Comparison of ENCODE assay signal across 28 cellular contexts in genomic region chr4:3134201-3134600, GRCh38. TPM values are rescaled to one million over a fixed set of nuclear protein-coding genes. Genes with fewer than 3 reads are reported as not detected.
"Had no signal": no experiment of that assay in that cellular context is flagged by ENCODE, and none has a peak within 500 bp of the region (broad histone marks: within the 10 kb centered on the region; RNA-seq: fewer than 3 reads in every experiment).

No MANE protein-coding gene starts in this region.

- ATAC-seq: activated CD4-positive, alpha-beta T cell treated with anti-CD3 and anti-CD28 coated beads for 36 hours; activated T-cell treated with anti-CD3 and anti-CD28 coated beads, Interleukin-2, amount 50 U/mL, for 72 hours; SK-N-SH treated with all-trans-retinoic acid at 6 μM for 48 hours; T-helper 17 cell had no signal

- H3K27me3 ChIP-seq: Peyer's patch, SJSA1 had no signal

- H3K27ac Mint-ChIP-seq: activated CD4-positive, alpha-beta memory T cell treated with anti-CD3 and anti-CD28 coated beads, Interleukin-2, amount 10 ng/mL, durations not matched to agents 7 days and 5 days; activated CD4-positive, alpha-beta T cell treated with anti-CD3 and anti-CD28 coated beads for 36 hours; activated naive CD4-positive, alpha-beta T cell treated with anti-CD3 and anti-CD28 coated beads, Interleukin-2, amount 10 ng/mL, durations not matched to agents 7 days and 5 days; activated naive CD8-positive, alpha-beta T cell treated with anti-CD3 and anti-CD28 coated beads for 36 hours; activated T-cell treated with anti-CD3 and anti-CD28 coated beads, Interleukin-2, amount 50 U/mL, for 72 hours; activated T-helper 2 cell treated with anti-CD3 and anti-CD28 coated beads, Interferon-gamma antibody, Interleukin-2, Interleukin-4, amounts not matched to agents 10 μg/mL and 5 μg/mL and 100 μg/mL, durations not matched to agents 14 hours and 24 hours and 36 hours; T-helper 17 cell had no signal

- H3K4me3 ChIP-seq: Peyer's patch, SJSA1 had no signal

- H3K4me1 ChIP-seq: Peyer's patch, SJSA1 had no signal

- H3K27me3 Mint-ChIP-seq: activated CD4-positive, alpha-beta memory T cell treated with anti-CD3 and anti-CD28 coated beads, Interleukin-2, amount 10 ng/mL, durations not matched to agents 7 days and 5 days; activated CD4-positive, alpha-beta T cell treated with anti-CD3 and anti-CD28 coated beads for 36 hours; activated naive CD4-positive, alpha-beta T cell treated with anti-CD3 and anti-CD28 coated beads, Interleukin-2, amount 10 ng/mL, durations not matched to agents 7 days and 5 days; activated naive CD8-positive, alpha-beta T cell treated with anti-CD3 and anti-CD28 coated beads for 36 hours; T-helper 17 cell had no signal

- H3K4me3 Mint-ChIP-seq: activated CD4-positive, alpha-beta memory T cell treated with anti-CD3 and anti-CD28 coated beads, Interleukin-2, amount 10 ng/mL, durations not matched to agents 7 days and 5 days; activated CD4-positive, alpha-beta T cell treated with anti-CD3 and anti-CD28 coated beads for 36 hours; activated naive CD4-positive, alpha-beta T cell treated with anti-CD3 and anti-CD28 coated beads, Interleukin-2, amount 10 ng/mL, durations not matched to agents 7 days and 5 days; activated naive CD8-positive, alpha-beta T cell treated with anti-CD3 and anti-CD28 coated beads for 36 hours; activated T-cell treated with anti-CD3 and anti-CD28 coated beads, Interleukin-2, amount 50 U/mL, for 72 hours; T-helper 17 cell had no signal

- H3K4me1 Mint-ChIP-seq: activated CD4-positive, alpha-beta T cell treated with anti-CD3 and anti-CD28 coated beads for 36 hours; activated naive CD4-positive, alpha-beta T cell treated with anti-CD3 and anti-CD28 coated beads, Interleukin-2, amount 10 ng/mL, durations not matched to agents 7 days and 5 days; activated naive CD8-positive, alpha-beta T cell treated with anti-CD3 and anti-CD28 coated beads for 36 hours had no signal

- H3K9me3 ChIP-seq: Peyer's patch, SJSA1 had no signal

- DNase-seq: activated CD4-positive, alpha-beta memory T cell treated with anti-CD3 and anti-CD28 coated beads, Interleukin-2, amount 10 ng/mL, durations not matched to agents 7 days and 5 days; activated CD4-positive, alpha-beta T cell treated with anti-CD3 and anti-CD28 coated beads for 36 hours; activated CD4-positive, alpha-beta T cell treated with anti-CD3 and anti-CD28 coated beads, Interleukin-2, amount 50 U/mL, for 1 hour; activated CD8-positive, alpha-beta memory T cell treated with anti-CD3 and anti-CD28 coated beads, Interleukin-2, amount 50 U/mL, for 4 hours; activated gamma-delta T cell treated with Interleukin-2 at 50 U/mL for 16 hours; activated naive CD4-positive, alpha-beta T cell treated with anti-CD3 and anti-CD28 coated beads, Interleukin-2, amount 10 ng/mL, durations not matched to agents 7 days and 5 days; activated naive CD8-positive, alpha-beta T cell treated with anti-CD3 and anti-CD28 coated beads for 36 hours; activated T-cell treated with anti-CD3 and anti-CD28 coated beads, Interleukin-2, amount 50 U/mL, for 72 hours; KG1; NCI-H1048; NCI-H146; NCI-H187 treated with DMSO at 0.1 percent for 48 hours; NCI-H2081 treated with DMSO at 0.1 percent for 48 hours; NCI-H446; NCI-H524; Peyer's patch; Right ventricle myocardium superior; SW 1271; T-helper 17 cell; T-helper 9 cell; WERI-Rb-1 had no signal

- H3K27ac ChIP-seq: Peyer's patch, RWPE1, SJSA1, WERI-Rb-1 had no signal

- H3K9me3 Mint-ChIP-seq: activated CD4-positive, alpha-beta memory T cell treated with anti-CD3 and anti-CD28 coated beads, Interleukin-2, amount 10 ng/mL, durations not matched to agents 7 days and 5 days; activated naive CD4-positive, alpha-beta T cell treated with anti-CD3 and anti-CD28 coated beads, Interleukin-2, amount 10 ng/mL, durations not matched to agents 7 days and 5 days; activated naive CD8-positive, alpha-beta T cell treated with anti-CD3 and anti-CD28 coated beads for 36 hours; activated T-cell treated with anti-CD3 and anti-CD28 coated beads, Interleukin-2, amount 50 U/mL, for 72 hours; activated T-helper 2 cell treated with anti-CD3 and anti-CD28 coated beads, Interferon-gamma antibody, Interleukin-2, Interleukin-4, amounts not matched to agents 10 μg/mL and 5 μg/mL and 100 μg/mL, durations not matched to agents 14 hours and 24 hours and 36 hours had no signal

RNA-seq across cellular contexts. Expression of gene HTT-AS, which starts 59.9 kb away (rescaled TPM):
- total RNA-seq: activated CD4-positive, alpha-beta memory T cell treated with anti-CD3 and anti-CD28 coated beads, Interleukin-2, amount 10 ng/mL, durations not matched to agents 7 days and 5 days; activated CD4-positive, alpha-beta T cell treated with anti-CD3 and anti-CD28 coated beads for 36 hours; activated naive CD8-positive, alpha-beta T cell treated with anti-CD3 and anti-CD28 coated beads for 36 hours; activated T-cell treated with anti-CD3 and anti-CD28 coated beads, Interleukin-2, amount 50 U/mL, for 72 hours; activated T-helper 2 cell treated with anti-CD3 and anti-CD28 coated beads, Interferon-gamma antibody, Interleukin-2, Interleukin-4, amounts not matched to agents 10 μg/mL and 5 μg/mL and 100 μg/mL, durations not matched to agents 14 hours and 24 hours and 36 hours; cardiac septum; LHCN-M2; M059J; Peyer's patch; Right ventricle myocardium superior; SJSA1; T-helper 17 cell had no signal
